ENCODE assay signal across 9 cellular contexts in genomic region chr4:2256156-2256731, GRCh38. TPM values are rescaled to one million over a fixed set of nuclear protein-coding genes. Genes with fewer than 3 reads are reported as not detected.
DNase-seq lines count a peak whose midpoint lies in the region; ATAC-seq and TF ChIP-seq lines count a peak whose summit lies in the region.
"Had no signal": no experiment of that assay in that cellular context is flagged by ENCODE, and none has a peak within 500 bp of the region (broad histone marks: within the 10 kb centered on the region; RNA-seq: fewer than 3 reads in every experiment).

No MANE protein-coding gene starts in this region.

- intact Hi-C loops in CD14-positive monocyte (cut with micrococcal nuclease): no loop called here
- intact Hi-C loops in activated T-helper 2 cell treated with anti-CD3 and anti-CD28 coated beads, Interferon-gamma antibody, Interleukin-2, Interleukin-4, amounts not matched to agents 10 μg/mL and 5 μg/mL and 100 μg/mL, durations not matched to agents 14 hours and 24 hours and 36 hours (cut with micrococcal nuclease): no loop called here
- intact Hi-C loops in left ventricle myocardium superior (cut with micrococcal nuclease): no loop called here
- intact Hi-C loops in sciatic nerve (cut with DNase I): no loop called here

- DNase-seq in CD14-positive monocyte (ENCODE audit: low spot score) (peak; percentile 44), left ventricle myocardium superior (peak; percentile 74), sciatic nerve (ENCODE audit: low spot score) (peak; percentile 74), middle frontal gyrus (ENCODE audit: extremely low spot score, low spot score) (no peak), NCI-H1048 (lab: John Stamatoyannopoulos, UW) (no peak)
- peak; percentile 7 for DNase-seq in activated T-helper 2 cell treated with anti-CD3 and anti-CD28 coated beads, Interferon-gamma antibody, Interleukin-2, Interleukin-4, amounts not matched to agents 10 μg/mL and 5 μg/mL and 100 μg/mL, durations not matched to agents 14 hours and 24 hours and 36 hours (ENCODE audit: low spot score)
- no peak for DNase-seq in effector CD8-positive, alpha-beta T cell (lab: John Stamatoyannopoulos, UW)
- DNase-seq: nephron progenitor cell had no signal

- ATAC-seq in left ventricle myocardium superior: peak; percentile 58
- ATAC-seq in sciatic nerve: peak; percentile 42
- no peak for ATAC-seq in HG03175 (IDR thresholded peaks at IDR 0.05; ENCODE audit: unreplicated experiment)

- no peak overlapping the region for H3K27ac Mint-ChIP-seq in CD14-positive monocyte
- H3K27ac Mint-ChIP-seq in activated T-helper 2 cell treated with anti-CD3 and anti-CD28 coated beads, Interferon-gamma antibody, Interleukin-2, Interleukin-4, amounts not matched to agents 10 μg/mL and 5 μg/mL and 100 μg/mL, durations not matched to agents 14 hours and 24 hours and 36 hours: no peak overlapping the region
- H3K27ac Mint-ChIP-seq: nephron progenitor cell had no signal

- no peak overlapping the region for H3K4me3 Mint-ChIP-seq in CD14-positive monocyte
- no peak overlapping the region for H3K4me3 Mint-ChIP-seq in activated T-helper 2 cell treated with anti-CD3 and anti-CD28 coated beads, Interferon-gamma antibody, Interleukin-2, Interleukin-4, amounts not matched to agents 10 μg/mL and 5 μg/mL and 100 μg/mL, durations not matched to agents 14 hours and 24 hours and 36 hours (ENCODE audit: low read depth)
- H3K4me3 Mint-ChIP-seq: nephron progenitor cell had no signal

- peaks cover 34 to 54% of the 10 kb centered on the region in 2 donors for H3K36me3 Mint-ChIP-seq in CD14-positive monocyte
- H3K36me3 Mint-ChIP-seq in activated T-helper 2 cell treated with anti-CD3 and anti-CD28 coated beads, Interferon-gamma antibody, Interleukin-2, Interleukin-4, amounts not matched to agents 10 μg/mL and 5 μg/mL and 100 μg/mL, durations not matched to agents 14 hours and 24 hours and 36 hours (ENCODE audit: low read depth): no peaks in the 10 kb centered on the region

- TF ChIP-seq CTCF in CD14-positive monocyte (IDR thresholded peaks at IDR 0.05): no peak

- H3K27me3 Mint-ChIP-seq in CD14-positive monocyte (ENCODE audit: low read depth in 3 of 3): peaks cover 0 to 4% (median 3%) of the 10 kb centered on the region in 3 donors
- H3K27me3 Mint-ChIP-seq in activated T-helper 2 cell treated with anti-CD3 and anti-CD28 coated beads, Interferon-gamma antibody, Interleukin-2, Interleukin-4, amounts not matched to agents 10 μg/mL and 5 μg/mL and 100 μg/mL, durations not matched to agents 14 hours and 24 hours and 36 hours (ENCODE audit: low read depth): no peaks in the 10 kb centered on the region

- peaks cover 10% of the 10 kb centered on the region for H3K4me1 Mint-ChIP-seq in CD14-positive monocyte
- no peaks in the 10 kb centered on the region for H3K4me1 Mint-ChIP-seq in activated T-helper 2 cell treated with anti-CD3 and anti-CD28 coated beads, Interferon-gamma antibody, Interleukin-2, Interleukin-4, amounts not matched to agents 10 μg/mL and 5 μg/mL and 100 μg/mL, durations not matched to agents 14 hours and 24 hours and 36 hours (ENCODE audit: low read depth)

- no peaks in the 10 kb centered on the region for H3K9me3 Mint-ChIP-seq in CD14-positive monocyte
- H3K9me3 Mint-ChIP-seq in activated T-helper 2 cell treated with anti-CD3 and anti-CD28 coated beads, Interferon-gamma antibody, Interleukin-2, Interleukin-4, amounts not matched to agents 10 μg/mL and 5 μg/mL and 100 μg/mL, durations not matched to agents 14 hours and 24 hours and 36 hours: no peaks in the 10 kb centered on the region
- H3K9me3 Mint-ChIP-seq: nephron progenitor cell had no signal

RNA-seq across cellular contexts. Expression of gene MXD4, which starts 5.7 kb away (rescaled TPM):
- 10 to 100 TPM; 24.5 to 35.9 TPM for polyA plus RNA-seq in CD14-positive monocyte
- total RNA-seq in activated T-helper 2 cell treated with anti-CD3 and anti-CD28 coated beads, Interferon-gamma antibody, Interleukin-2, Interleukin-4, amounts not matched to agents 10 μg/mL and 5 μg/mL and 100 μg/mL, durations not matched to agents 14 hours and 24 hours and 36 hours: 7.9 and 8.9 TPM in 2 replicates
- total RNA-seq in left ventricle myocardium superior (44.0 TPM), sciatic nerve (84.7 TPM)

RNA-seq across cellular contexts. Expression of gene HAUS3, which starts 14.3 kb away (rescaled TPM):
- polyA plus RNA-seq in CD14-positive monocyte: 1 to 10 TPM; 4.4 to 5.0 TPM
- 17.1 and 18.6 TPM in 2 replicates for total RNA-seq in activated T-helper 2 cell treated with anti-CD3 and anti-CD28 coated beads, Interferon-gamma antibody, Interleukin-2, Interleukin-4, amounts not matched to agents 10 μg/mL and 5 μg/mL and 100 μg/mL, durations not matched to agents 14 hours and 24 hours and 36 hours
- 8.2 TPM for total RNA-seq in left ventricle myocardium superior
- total RNA-seq in sciatic nerve: 15.4 TPM

RNA-seq across cellular contexts. Expression of gene POLN, which starts 14.3 kb away (rescaled TPM):
- under 1 TPM; 0.08 to 0.33 TPM for polyA plus RNA-seq in CD14-positive monocyte
- total RNA-seq in activated T-helper 2 cell treated with anti-CD3 and anti-CD28 coated beads, Interferon-gamma antibody, Interleukin-2, Interleukin-4, amounts not matched to agents 10 μg/mL and 5 μg/mL and 100 μg/mL, durations not matched to agents 14 hours and 24 hours and 36 hours: 1.3 and 1.4 TPM in 2 replicates
- 1.9 TPM for total RNA-seq in left ventricle myocardium superior
- 7.7 TPM for total RNA-seq in sciatic nerve

Comparison
In these comparisons a context has a peak if more than half of its experiments do, and no peak if none do; other contexts are left out.
1. DNase-seq: peak in CD14-positive monocyte (single experiment), activated T-helper 2 cell treated with anti-CD3 and anti-CD28 coated beads, Interferon-gamma antibody, Interleukin-2, Interleukin-4, amounts not matched to agents 10 μg/mL and 5 μg/mL and 100 μg/mL, durations not matched to agents 14 hours and 24 hours and 36 hours (single experiment), left ventricle myocardium superior (single experiment) and sciatic nerve (single experiment); none in effector CD8-positive, alpha-beta T cell (single experiment), middle frontal gyrus (single experiment) and NCI-H1048 (single experiment).